Comparison of ENCODE assay signal across 21 cellular contexts in genomic region chr5:160397492-160397891, GRCh38. TPM values are rescaled to one million over a fixed set of nuclear protein-coding genes. Genes with fewer than 3 reads are reported as not detected.
DNase-seq lines count a peak whose midpoint lies in the region; FAIRE-seq and TF ChIP-seq lines count a peak whose summit lies in the region.
"Had no signal": no experiment of that assay in that cellular context is flagged by ENCODE, and none has a peak within 500 bp of the region (broad histone marks: within the 10 kb centered on the region; RNA-seq: fewer than 3 reads in every experiment).

No MANE protein-coding gene starts in this region.

- DNase-seq in DMS79 treated with DMSO at 0.1 percent for 48 hours (lab: John Stamatoyannopoulos, UW) (peak; percentile 3), DMS79 (lab: John Stamatoyannopoulos, UW) (no peak), LNCaP clone FGC (ENCODE audit: low read depth) (peak; percentile 56), osteoblast (ENCODE audit: insufficient read length, low spot score, missing footprints) (no peak), substantia nigra (lab: John Stamatoyannopoulos, UW) (no peak), amygdala (lab: John Stamatoyannopoulos, UW) (no peak), GM19239 (ENCODE audit: insufficient read length, low spot score) (no peak)
- DNase-seq: AML-193, KBM-7, NCI-H1105, NCI-H146, NCI-H2029, NCI-H2171 treated with DMSO at 0.1 percent for 48 hours, NCI-H524 treated with DMSO at 0.1 percent for 48 hours, OCI-M1 had no signal

- H3K27ac ChIP-seq in iPS-18a (ENCODE audit: low read length) (no peak overlapping the region), osteoblast (ENCODE audit: low read depth, low read length) (no peak overlapping the region), substantia nigra (ENCODE audit: low read depth, low read length, poor library complexity, severe bottlenecking) (no peak overlapping the region)
- H3K27ac ChIP-seq: 22Rv1, C4-2B, HL-60 had no signal

- TF ChIP-seq CTCF in LNCaP clone FGC (IDR thresholded peaks at IDR 0.05; ENCODE audit: control insufficient read depth, extremely low read depth, insufficient read depth) (no peak), osteoblast (IDR thresholded peaks at IDR 0.05; ENCODE audit: extremely low read depth, low read depth, low read length) (no peak)

- no peaks in the 10 kb centered on the region for H4K20me1 ChIP-seq in osteoblast (ENCODE audit: insufficient read depth, low read length)

- H3K4me1 ChIP-seq in iPS-18a (ENCODE audit: control insufficient read depth, low read depth, low read length) (peaks cover 9% of the 10 kb centered on the region), osteoblast (ENCODE audit: insufficient read depth, low read length) (peaks cover 11% of the 10 kb centered on the region)

- peaks cover 38% of the 10 kb centered on the region for H3K79me2 ChIP-seq in osteoblast (ENCODE audit: insufficient read depth, low read length)

- H3K4me3 ChIP-seq in LNCaP clone FGC (ENCODE audit: low read depth, low read length) (no peak overlapping the region), iPS-18a (ENCODE audit: low read length) (no peak overlapping the region), osteoblast (ENCODE audit: insufficient read depth, low read length) (no peak overlapping the region)

- H2AFZ ChIP-seq in osteoblast (ENCODE audit: low read length) = no peak overlapping the region

- H3K36me3 ChIP-seq in iPS-18a (ENCODE audit: control insufficient read depth, low read depth, low read length) (peaks cover 6% of the 10 kb centered on the region), osteoblast (ENCODE audit: insufficient read depth, low read length) (peaks cover 14% of the 10 kb centered on the region)

- peak overlapping the region; percentile 27 for H3K9ac ChIP-seq in iPS-18a (ENCODE audit: low read length)

- H3K27me3 ChIP-seq in iPS-18a (ENCODE audit: control insufficient read depth, insufficient read depth, low read length) (no peaks in the 10 kb centered on the region), osteoblast (ENCODE audit: insufficient read depth, low read length) (no peaks in the 10 kb centered on the region)

- no peak for FAIRE-seq in GM19239 (lab: Jason Lieb, UNC)
- FAIRE-seq: GM12891 had no signal

- peak overlapping the region; percentile 32 for H3K4me2 ChIP-seq in osteoblast (ENCODE audit: insufficient read depth, low read length)

- H3K9me3 ChIP-seq in iPS-18a (ENCODE audit: control insufficient read depth, low read depth, low read length) (no peaks in the 10 kb centered on the region), osteoblast (ENCODE audit: low read depth, low read length) (no peaks in the 10 kb centered on the region)

RNA-seq across cellular contexts. Expression of gene FAM200C, which starts 2.4 kb away (rescaled TPM):
- 3.6 and 5.6 TPM in 2 replicates for total RNA-seq in osteoblast

RNA-seq across cellular contexts. Expression of gene SLU7, which starts 21.4 kb away (rescaled TPM):
- 54.5 and 75.6 TPM in 2 replicates for total RNA-seq in osteoblast

RNA-seq across cellular contexts. Expression of gene PTTG1, which starts 24.2 kb away (rescaled TPM):
- 29.8 and 41.3 TPM in 2 replicates for total RNA-seq in osteoblast

RNA-seq across cellular contexts. Expression of gene C1QTNF2, which starts 27.1 kb away (rescaled TPM):
- total RNA-seq in osteoblast = under 0.01 TPM in 1 of 2 replicates, not detected in the other
- total RNA-seq: HT-29 had no signal

Comparison
In these comparisons a context has a peak if more than half of its experiments do, and no peak if none do; other contexts are left out.
1. DNase-seq: peak in DMS79 treated with DMSO at 0.1 percent for 48 hours (single experiment) and LNCaP clone FGC (single experiment); none in DMS79 (single experiment), osteoblast (single experiment), substantia nigra (0 of 49), amygdala (0 of 56) and GM19239 (single experiment).